Comparison of ENCODE assay signal across 8 cellular contexts in the genomic region with DNA sequence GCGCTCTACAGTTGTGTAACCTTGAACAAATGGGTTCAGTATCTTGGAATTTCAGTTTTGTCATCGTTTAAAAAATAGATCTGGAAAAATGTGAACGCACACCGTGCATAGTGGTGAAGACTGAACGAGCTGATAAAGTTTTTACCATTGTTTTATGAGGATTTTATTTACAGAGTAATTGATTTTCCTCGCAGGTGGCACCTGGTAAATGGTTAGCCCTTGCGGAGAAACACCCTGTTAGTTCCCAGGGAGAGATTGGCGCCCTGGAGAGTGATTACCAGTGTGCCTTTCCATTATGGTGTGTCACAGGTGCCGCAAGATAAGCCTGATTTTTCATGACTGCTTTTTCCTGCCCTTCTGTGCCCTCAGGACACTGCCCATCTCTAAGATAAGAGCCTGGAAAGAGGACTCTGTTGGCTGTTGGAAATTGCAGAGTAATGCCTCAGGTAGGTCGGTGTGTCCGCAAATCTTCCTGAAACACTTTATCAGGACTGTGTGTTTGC. TPM values are rescaled to one million over a fixed set of nuclear protein-coding genes. Genes with fewer than 3 reads are reported as not detected.
DNase-seq lines count a peak whose midpoint lies in the region; ATAC-seq, FAIRE-seq and TF ChIP-seq lines count a peak whose summit lies in the region.

No MANE protein-coding gene starts in this region.

- H3K9me3 Mint-ChIP-seq in CD14-positive monocyte (peaks cover 24 to 52% (median 43%) of the 10 kb centered on the region in 7 donors), natural killer cell (peaks cover 0 to 3% of the 10 kb centered on the region in 2 donors)

- no peak for FAIRE-seq in GM12892 (lab: Jason Lieb, UNC)

- H3K4me3 Mint-ChIP-seq in CD14-positive monocyte (peak overlapping the region; percentile 91 to 93), natural killer cell (peak overlapping the region; percentile 92)

- peak overlapping the region; percentile 82 to 84 for H3K9ac ChIP-seq in colonic mucosa (ENCODE audit: low read depth in 2 of 2, low read length in 2 of 2)

- H3K27ac ChIP-seq in colonic mucosa = peak overlapping the region; percentile 86

- in situ Hi-C loops in KBM-7 (cut with MboI; ENCODE audit: low pct_unique_long_range_greater_than_20kb, low sequenced_read_pairs) = no loop called here

- no peak for DNase-seq in CD14-positive monocyte (ENCODE audit: low spot score)
- DNase-seq in NCI-H1105 (lab: John Stamatoyannopoulos, UW) = peak; percentile 35
- DNase-seq in colonic mucosa = peak; percentile 48
- no peak for DNase-seq in natural killer cell
- DNase-seq in GM12892 (ENCODE audit: insufficient read length) = no peak
- DNase-seq in KBM-7 = no peak
- DNase-seq in NCI-H524 treated with DMSO at 0.1 percent for 48 hours (lab: John Stamatoyannopoulos, UW) = no peak

- H3K36me3 ChIP-seq in colonic mucosa = no peaks in the 10 kb centered on the region

- H3K36me3 Mint-ChIP-seq in CD14-positive monocyte (peaks cover 28 to 33% of the 10 kb centered on the region in 2 donors), natural killer cell (peaks cover 12% of the 10 kb centered on the region)

- peaks cover 0 to 1% (median 0%) of the 10 kb centered on the region in 3 donors for H3K27me3 Mint-ChIP-seq in CD14-positive monocyte (ENCODE audit: low read depth in 3 of 3)
- no peaks in the 10 kb centered on the region for H3K27me3 Mint-ChIP-seq in natural killer cell (ENCODE audit: low read depth in 2 of 2)

- no peak for TF ChIP-seq CTCF in CD14-positive monocyte (IDR thresholded peaks at IDR 0.05)
- no peak for TF ChIP-seq CTCF in colonic mucosa (IDR thresholded peaks at IDR 0.05)
- no peak for TF ChIP-seq CTCF in natural killer cell (IDR thresholded peaks at IDR 0.05)

- H3K4me1 Mint-ChIP-seq in CD14-positive monocyte = peaks cover 14% of the 10 kb centered on the region
- H3K4me1 Mint-ChIP-seq in natural killer cell = peaks cover 21 to 31% of the 10 kb centered on the region in 2 donors

- TF ChIP-seq POLR2A in GM12892 (IDR thresholded peaks at IDR 0.05; ENCODE audit: low read depth, low read length) = no peak

- intact Hi-C loops in CD14-positive monocyte (cut with micrococcal nuclease) = loop anchor here (5.0 kb wide), 2 partner anchors 38 to 57 kb away; a partner anchor contains a TSS
- intact Hi-C loops in colonic mucosa (cut with DNase I) = loop anchor here (2.0 to 5.0 kb wide), 2 partner anchors 38 to 57 kb away; a partner anchor contains a TSS
- intact Hi-C loops in natural killer cell (cut with micrococcal nuclease) = no loop called here

- H3K4me3 ChIP-seq in colonic mucosa = peak overlapping the region; percentile 48

- no peaks in the 10 kb centered on the region for H3K4me1 ChIP-seq in colonic mucosa

- H3K27ac Mint-ChIP-seq in CD14-positive monocyte = peak overlapping the region; percentile 93 to 97 (median 96)
- peak overlapping the region; percentile 90 to 94 for H3K27ac Mint-ChIP-seq in natural killer cell

- ATAC-seq in natural killer cell = no peak
- no peak for ATAC-seq in HG02981 (IDR thresholded peaks at IDR 0.05; ENCODE audit: unreplicated experiment)

- H3K9me3 ChIP-seq in colonic mucosa = no peaks in the 10 kb centered on the region

- no peaks in the 10 kb centered on the region for H3K27me3 ChIP-seq in colonic mucosa

RNA-seq across cellular contexts. Expression of a gene that starts 0.6 kb away (rescaled TPM):
- 1 to 10 TPM; 2.3 to 5.7 TPM for polyA plus RNA-seq in CD14-positive monocyte
- total RNA-seq in colonic mucosa (1 to 10 TPM; 6.2 to 7.2 TPM), natural killer cell (1 to 10 TPM; 3.2 to 3.7 (median 3.5) TPM)
- 6.6 TPM for polyA plus RNA-seq in GM12892 (2012; ENCODE audit: missing spikeins)

RNA-seq across cellular contexts. Expression of a gene that starts 38.4 kb away (rescaled TPM):
- under 1 TPM; 0.85 to 0.99 TPM for polyA plus RNA-seq in CD14-positive monocyte
- total RNA-seq in colonic mucosa = 1 to 10 TPM; 3.0 to 3.5 TPM
- total RNA-seq in natural killer cell = 1 to 10 TPM; 4.6 to 5.1 (median 4.8) TPM
- polyA plus RNA-seq in GM12892 (2012; ENCODE audit: missing spikeins) = 2.7 TPM

RNA-seq across cellular contexts. Expression of a gene that starts 57.2 kb away (rescaled TPM):
- polyA plus RNA-seq in CD14-positive monocyte = 1 to 10 TPM; 3.2 to 4.4 TPM
- total RNA-seq in colonic mucosa (10 to 100 TPM; 11.8 to 12.6 TPM), natural killer cell (10 to 100 TPM; 13.8 to 23.6 (median 17.8) TPM)
- 15.6 TPM for polyA plus RNA-seq in GM12892 (2012; ENCODE audit: missing spikeins)

RNA-seq across cellular contexts. Expression of a gene that starts 57.7 kb away (rescaled TPM):
- not detected for polyA plus RNA-seq in CD14-positive monocyte
- total RNA-seq in colonic mucosa = under 1 TPM; 0.13 to 0.42 TPM
- total RNA-seq in natural killer cell = 1 to 10 TPM in 2 of 3 donors, under 1 TPM in 1; 0.52 to 1.3 (median 1.1) TPM
- not detected for polyA plus RNA-seq in GM12892 (2012; ENCODE audit: missing spikeins)

Comparison
In these comparisons a context has a peak if more than half of its experiments do, and no peak if none do; other contexts are left out.
1. DNase-seq: peak in NCI-H1105 (single experiment) and colonic mucosa (single experiment); none in CD14-positive monocyte (single experiment), natural killer cell (single experiment), GM12892 (single experiment), KBM-7 (single experiment) and NCI-H524 treated with DMSO at 0.1 percent for 48 hours (single experiment).